ENCODE assay signal across 20 cellular contexts in genomic region chr11:13836666-13837065, GRCh38.
"Had no signal": no experiment of that assay in that cellular context is flagged by ENCODE, and none has a peak within 500 bp of the region (broad histone marks: within the 10 kb centered on the region; RNA-seq: fewer than 3 reads in every experiment).

No MANE protein-coding gene starts in this region.

- H3K4me1 ChIP-seq: left ventricle myocardium inferior, right atrium auricular region, right lobe of liver, tibial nerve, vagina had no signal

- H3K36me3 ChIP-seq: left ventricle myocardium inferior, ovary, right atrium auricular region, right lobe of liver, tibial nerve, vagina had no signal

- FAIRE-seq: kidney had no signal

- DNase-seq: kidney; left ventricle myocardium inferior; mesendoderm; naive thymus-derived CD4-positive, alpha-beta T cell; ovary; right lobe of liver; stimulated activated CD4-positive, alpha-beta T cell treated with anti-CD3 and anti-CD28 coated beads, Interleukin-1b, Interleukin-23, amount 100 ng/mL, for 48 hours; stimulated activated CD4-positive, alpha-beta T cell treated with anti-CD3 and anti-CD28 coated beads, Interleukin-2, amount 100 ng/mL, for 48 hours; stimulated activated CD4-positive, alpha-beta T cell treated with anti-CD3 and anti-CD28 coated beads, Interleukin-4, amount 100 ng/mL, for 4 hours; stimulated activated CD8-positive, alpha-beta memory T cell treated with anti-CD3 and anti-CD28 coated beads, Interleukin-4, amount 100 ng/mL, for 48 hours; stimulated activated naive CD4-positive, alpha-beta T cell treated with Interleukin-2 at 50 U/mL for 16 hours; stimulated activated naive CD8-positive, alpha-beta T cell treated with anti-CD3 and anti-CD28 coated beads, Interleukin-15, amount 100 ng/mL, for 72 hours; substantia nigra had no signal

- H3K27ac ChIP-seq: left ventricle myocardium inferior, ovary, right atrium auricular region, right lobe of liver, tibial nerve, vagina had no signal

- H3K27me3 ChIP-seq: ovary, right atrium auricular region, right lobe of liver, tibial nerve, vagina had no signal

- H3K9me3 ChIP-seq: left ventricle myocardium inferior, ovary, right atrium auricular region, right lobe of liver, tibial nerve, vagina had no signal

- ATAC-seq: naive thymus-derived CD4-positive, alpha-beta T cell; natural killer cell treated with Interleukin-12 subunit alpha and Interleukin-12 subunit beta and Interleukin-15 and Interleukin-18, amount 100 ng/mL, for 72 hours; right lobe of liver; stimulated activated memory B cell treated with anti-CD40 and anti-IgM and Interleukin-4, amounts not matched to agents 10 μg/mL and 1 μg/mL and 100 μg/mL, for 72 hours had no signal

- H3K4me3 ChIP-seq: left ventricle myocardium inferior, lung, ovary, right atrium auricular region, right lobe of liver, smooth muscle cell, tibial nerve, vagina had no signal

- H3K4me2 ChIP-seq: smooth muscle cell had no signal
